ENCODE assay signal across 16 cellular contexts in genomic region chr15:71612066-71612715, GRCh38.
DNase-seq lines count a peak whose midpoint lies in the region; ATAC-seq and TF ChIP-seq lines count a peak whose summit lies in the region.
"Had no signal": no experiment of that assay in that cellular context is flagged by ENCODE, and none has a peak within 500 bp of the region (broad histone marks: within the 10 kb centered on the region; RNA-seq: fewer than 3 reads in every experiment).

No MANE protein-coding gene starts in this region.

- H3K27me3 ChIP-seq in AG04450 (ENCODE audit: control insufficient read depth, insufficient read depth, low read length) (no peaks in the 10 kb centered on the region), NT2/D1 (ENCODE audit: insufficient read depth, insufficient read length) (no peaks in the 10 kb centered on the region), psoas muscle (ENCODE audit: insufficient read depth in 3 of 3, low read length in 2 of 3) (no peaks in the 10 kb centered on the region), hepatocyte (no peaks in the 10 kb centered on the region)
- H3K27me3 ChIP-seq: BLaER1 treated with 17β-estradiol and CSF1 and Interleukin-3, amounts not matched to agents 10 nM and 100 nM had no signal

- H3K4me1 ChIP-seq in NT2/D1 (ENCODE audit: insufficient read depth, insufficient read length) (no peaks in the 10 kb centered on the region), psoas muscle (no peaks in the 10 kb centered on the region), hepatocyte (ENCODE audit: insufficient read depth) (peaks cover 15% of the 10 kb centered on the region)
- H3K4me1 ChIP-seq: BLaER1 treated with 17β-estradiol and CSF1 and Interleukin-3, amounts not matched to agents 10 nM and 100 nM had no signal

- CTCF ChIA-PET in AG04450 (lab: Charles Lee) = interaction anchor here (0.8 to 1.0 kb wide), 2 partner anchors 37 to 117 kb away, joined by 3 read pairs; no protein-coding TSS in a partner anchor

- 50 to 64% (median 56%) methylated on average over 3 of the region's 3 CpGs for WGBS in psoas muscle, 3 donors
- WGBS in hepatocyte (ENCODE audit: low lambda C conversion rate, missing lambda C conversion rate) = 86% methylated on average over 3 of the region's 3 CpGs

- TF ChIP-seq CTCF in AG04450 (IDR thresholded peaks at IDR 0.05; ENCODE audit: low read depth, low read length) (no peak), fibroblast of the aortic adventitia (IDR thresholded peaks at IDR 0.05; ENCODE audit: insufficient read depth, low read length) (no peak), psoas muscle (IDR thresholded peaks at IDR 0.05) (no peak), hepatocyte (IDR thresholded peaks at IDR 0.05; ENCODE audit: poor library complexity) (no peak)

- no peak overlapping the region for H2AFZ ChIP-seq in hepatocyte

- intact Hi-C loops in psoas muscle (cut with DNase I) = no loop called here

- no peaks in the 10 kb centered on the region for H3K9me2 ChIP-seq in hepatocyte (replicated peaks; ENCODE audit: insufficient read depth)

- H3K79me2 ChIP-seq in hepatocyte = no peaks in the 10 kb centered on the region

- H3K36me3 ChIP-seq in NT2/D1 (ENCODE audit: insufficient read depth, insufficient read length, low read length) (no peaks in the 10 kb centered on the region), psoas muscle (ENCODE audit: insufficient read depth in 1 of 2, low read depth in 1 of 2) (no peaks in the 10 kb centered on the region), hepatocyte (replicated peaks; ENCODE audit: insufficient read depth, low read depth) (no peaks in the 10 kb centered on the region)
- H3K36me3 ChIP-seq: BLaER1 treated with 17β-estradiol and CSF1 and Interleukin-3, amounts not matched to agents 10 nM and 100 nM; WERI-Rb-1 had no signal

- POLR2A ChIA-PET in AG04450 (lab: Yijun Ruan, JAX) = no interaction called here

- no peak overlapping the region for H3K9ac ChIP-seq in NT2/D1 (ENCODE audit: insufficient read length, low read depth)
- H3K9ac ChIP-seq: BLaER1 treated with 17β-estradiol and CSF1 and Interleukin-3, amounts not matched to agents 10 nM and 100 nM had no signal

- DNase-seq in AG04450 (ENCODE audit: low read depth, low spot score) (no peak), NT2/D1 (ENCODE audit: low read depth, low spot score) (peak; percentile 57), fibroblast of the aortic adventitia (ENCODE audit: low read depth) (peak; percentile 12), psoas muscle (peak; percentile 25 to 63), ecto neural progenitor cell (ENCODE audit: low spot score) (no peak), hepatocyte (ENCODE audit: low spot score) (no peak)
- DNase-seq: activated CD4-positive, alpha-beta T cell treated with anti-CD3 and anti-CD28 coated beads, Interleukin-2, amount 50 U/mL, for 4 hours; activated effector memory CD4-positive, alpha-beta T cell treated with anti-CD3 and anti-CD28 coated beads, Interleukin-2, amount 50 U/mL, for 16 hours; NCI-H2171; NCI-H748 treated with DMSO at 0.1 percent for 48 hours; WERI-Rb-1 had no signal

- H4K20me1 ChIP-seq in hepatocyte (ENCODE audit: insufficient read depth, poor library complexity, severe bottlenecking) = no peaks in the 10 kb centered on the region
- H4K20me1 ChIP-seq: BLaER1 treated with 17β-estradiol and CSF1 and Interleukin-3, amounts not matched to agents 10 nM and 100 nM had no signal

- peak in 1 of 4 donors; percentile 32 for ATAC-seq in psoas muscle
- ATAC-seq in GM19397 (IDR thresholded peaks at IDR 0.05; ENCODE audit: unreplicated experiment) = no peak
- ATAC-seq in HG03571 (IDR thresholded peaks at IDR 0.05; ENCODE audit: unreplicated experiment) = no peak
- ATAC-seq: HepG2, left lobe of liver had no signal

- H3K27ac ChIP-seq in AG04450 (ENCODE audit: low read depth, low read length) = peak overlapping the region; percentile 39
- H3K27ac ChIP-seq in psoas muscle = no peak overlapping the region
- no peak overlapping the region for H3K27ac ChIP-seq in hepatocyte
- H3K27ac ChIP-seq: BLaER1 treated with 17β-estradiol and CSF1 and Interleukin-3, amounts not matched to agents 10 nM and 100 nM; WERI-Rb-1 had no signal

- H3K4me3 ChIP-seq in AG04450 (ENCODE audit: low read depth, low read length) (no peak overlapping the region), NT2/D1 (ENCODE audit: insufficient read length, low read depth) (no peak overlapping the region), fibroblast of the aortic adventitia (ENCODE audit: low read depth, low read length) (no peak overlapping the region), psoas muscle (no peak overlapping the region), hepatocyte (no peak overlapping the region)
- H3K4me3 ChIP-seq: BLaER1 treated with 17β-estradiol and CSF1 and Interleukin-3, amounts not matched to agents 10 nM and 100 nM had no signal

- H3K9me3 ChIP-seq in AG04450 (ENCODE audit: control insufficient read depth, insufficient read depth, low read length) (no peaks in the 10 kb centered on the region), NT2/D1 (ENCODE audit: insufficient read depth, low read length) (no peaks in the 10 kb centered on the region), psoas muscle (no peaks in the 10 kb centered on the region), hepatocyte (ENCODE audit: low read depth) (no peaks in the 10 kb centered on the region)
- H3K9me3 ChIP-seq: BLaER1 treated with 17β-estradiol and CSF1 and Interleukin-3, amounts not matched to agents 10 nM and 100 nM had no signal

- H3K4me2 ChIP-seq in hepatocyte = no peak overlapping the region
- H3K4me2 ChIP-seq: BLaER1 treated with 17β-estradiol and CSF1 and Interleukin-3, amounts not matched to agents 10 nM and 100 nM had no signal

Comparison
In these comparisons a context has a peak if more than half of its experiments do, and no peak if none do; other contexts are left out.
1. DNase-seq: peak in NT2/D1 (single experiment), fibroblast of the aortic adventitia (single experiment) and psoas muscle (2 of 2); none in AG04450 (single experiment), ecto neural progenitor cell (single experiment) and hepatocyte (single experiment).